ENCODE assay signal across 13 cellular contexts in the genomic region with DNA sequence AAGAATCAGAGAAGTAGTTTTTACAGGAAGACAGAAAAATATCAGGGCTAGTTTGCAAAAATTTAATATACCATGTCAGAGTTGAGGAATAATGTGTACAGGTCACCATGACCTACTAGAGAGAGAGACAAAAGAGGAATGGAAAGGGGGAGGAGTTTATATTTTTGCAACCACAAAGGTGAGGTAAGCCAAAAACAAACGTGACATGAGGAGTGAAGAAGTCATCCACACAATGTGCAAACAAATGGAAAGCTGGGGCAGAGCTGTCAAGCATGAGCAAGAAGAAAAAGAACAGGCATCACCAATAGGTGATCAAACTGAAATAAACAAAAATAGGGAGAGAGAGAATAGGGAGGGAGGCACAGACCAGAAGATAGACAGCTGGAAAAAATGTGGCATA. TPM values are rescaled to one million over a fixed set of nuclear protein-coding genes. Genes with fewer than 3 reads are reported as not detected.
A peak's percentile ranks its signal among the peaks of the same experiment; 100 is the strongest.
DNase-seq lines count a peak whose midpoint lies in the region; ATAC-seq and TF ChIP-seq lines count a peak whose summit lies in the region.
"Had no signal": no experiment of that assay in that cellular context is flagged by ENCODE, and none has a peak within 500 bp of the region (broad histone marks: within the 10 kb centered on the region; RNA-seq: fewer than 3 reads in every experiment).

No MANE protein-coding gene starts in this region.

- H3K4me1 ChIP-seq in GM23338 (ENCODE audit: insufficient read depth) (peaks cover 20% of the 10 kb centered on the region), right lobe of liver (peaks cover 0 to 4% (median 0%) of the 10 kb centered on the region in 4 donors)

- H3K27me3 ChIP-seq in GM23338 (ENCODE audit: insufficient read depth), result no peaks in the 10 kb centered on the region
- H3K27me3 ChIP-seq in right lobe of liver, result no peaks in the 10 kb centered on the region
- H3K27me3 ChIP-seq: gastroesophageal sphincter had no signal

- H3K9me3 ChIP-seq in right lobe of liver, result no peaks in the 10 kb centered on the region
- H3K9me3 ChIP-seq: gastroesophageal sphincter, lower lobe of right lung, psoas muscle, thoracic aorta had no signal

- intact Hi-C loops in right lobe of liver (cut with DNase I), result no loop called here

- H3K27ac Mint-ChIP-seq in GM23338, result no peak overlapping the region
- peak overlapping the region; percentile 8 for H3K27ac Mint-ChIP-seq in WTC11

- TF ChIP-seq CTCF in GM23338 (conservative IDR thresholded peaks at IDR 0.05; ENCODE audit: low read depth in 2 of 2), result no peak
- TF ChIP-seq CTCF in WTC11 (IDR thresholded peaks at IDR 0.05), result no peak
- TF ChIP-seq CTCF in right lobe of liver (IDR thresholded peaks at IDR 0.05), result no peak

- H3K36me3 Mint-ChIP-seq in GM23338 (ENCODE audit: low read depth), result peaks cover 6% of the 10 kb centered on the region
- H3K36me3 Mint-ChIP-seq in WTC11, result peaks cover 4% of the 10 kb centered on the region

- POLR2A ChIA-PET in WTC11 (lab: Charles Lee), result no interaction called here

- no peak overlapping the region for H2AFZ ChIP-seq in GM23338

- H3K36me3 ChIP-seq in GM23338 (ENCODE audit: insufficient read depth) (no peaks in the 10 kb centered on the region), right lobe of liver (peaks cover 0 to 5% (median 1%) of the 10 kb centered on the region in 4 donors)
- H3K36me3 ChIP-seq: thoracic aorta had no signal

- H3F3A ChIP-seq in GM23338 (replicated peaks; ENCODE audit: low read depth), result no peaks in the 10 kb centered on the region

- H3K4me2 ChIP-seq in GM23338, result 0 out of 2 replicates have a peak overlapping the region, but pooled peaks have one; percentile 22

- H3K4me1 Mint-ChIP-seq in GM23338 (peaks cover 34% of the 10 kb centered on the region), WTC11 (peaks cover 45% of the 10 kb centered on the region)

- H3K9me3 Mint-ChIP-seq in GM23338 (no peaks in the 10 kb centered on the region; the same call in 2 of the 3 replicates), WTC11 (no peaks in the 10 kb centered on the region)

- 7% methylated on average over 1 of the region's 1 CpG for WGBS in right lobe of liver (ENCODE audit: insufficient coverage, low coverage, low lambda C conversion rate, missing lambda C conversion rate)

- CTCF ChIA-PET in WTC11 (lab: Charles Lee), result no interaction called here

- no peak overlapping the region for H3K4me3 ChIP-seq in GM23338
- no peak overlapping the region for H3K4me3 ChIP-seq in right lobe of liver
- H3K4me3 ChIP-seq: gastroesophageal sphincter, lower lobe of right lung, psoas muscle, thoracic aorta had no signal

- no peaks in the 10 kb centered on the region for H3K9me2 ChIP-seq in GM23338 (ENCODE audit: insufficient read depth)

- H3K79me2 ChIP-seq in GM23338 (replicated peaks; ENCODE audit: insufficient read depth), result peaks cover 96% of the 10 kb centered on the region

- H4K20me1 ChIP-seq in GM23338 (replicated peaks; ENCODE audit: insufficient read depth), result peaks cover 5% of the 10 kb centered on the region; the same call in 1 of the 2 replicates

- no peak overlapping the region for H3K27ac ChIP-seq in GM23338 (ENCODE audit: low read depth)
- peak overlapping the region in 1 of 3 donors; percentile 31 for H3K27ac ChIP-seq in right lobe of liver
- H3K27ac ChIP-seq: gastroesophageal sphincter, lower lobe of right lung, psoas muscle, thoracic aorta had no signal

- ATAC-seq in GM23338, result no peak
- ATAC-seq in WTC11, result no peak
- peak; percentile 56 to 94 (median 74) for ATAC-seq in right lobe of liver
- ATAC-seq in HG02763 (IDR thresholded peaks at IDR 0.05; ENCODE audit: unreplicated experiment), result no peak
- ATAC-seq: gastroesophageal sphincter had no signal

- DNase-seq in DMS53 (lab: John Stamatoyannopoulos, UW) (peak; percentile 92), GM23338 (ENCODE audit: low spot score) (no peak), WTC11 (ENCODE audit: low spot score) (no peak), right lobe of liver (no peak), inferior parietal cortex (ENCODE audit: extremely low spot score) (no peak), NCI-H82 treated with DMSO at 0.1 percent for 48 hours (lab: John Stamatoyannopoulos, UW; ENCODE audit: unreplicated experiment) (no peak)
- DNase-seq: KG1; lower lobe of right lung; NK-92 treated with Interleukin-12 subunit alpha and Interleukin-12 subunit beta, amount 100 ng/mL, for 24 hours; psoas muscle had no signal

- no peak for TF ChIP-seq POLR2A in right lobe of liver (IDR thresholded peaks at IDR 0.05)

- H3K4me3 Mint-ChIP-seq in GM23338 (no peak overlapping the region), WTC11 (no peak overlapping the region)

- H3K27me3 Mint-ChIP-seq in GM23338 (ENCODE audit: insufficient read depth, low read depth, poor library complexity) (peaks cover 2% of the 10 kb centered on the region), WTC11 (ENCODE audit: low read depth) (no peaks in the 10 kb centered on the region)

TF ChIP-seq in GM23338, 12 proteins besides CTCF, POLR2A, EP300 and RAD21 (continues in another document):
- no peak for TF ChIP-seq ZNF331 (CRISPR knock-in tag; IDR thresholded peaks at IDR 0.05; ENCODE audit: low read depth)
- TF ChIP-seq EZH2 (IDR thresholded peaks at IDR 0.05; ENCODE audit: low read depth, unreplicated experiment), result no peak
- TF ChIP-seq EZH2phosphoT487 (IDR thresholded peaks at IDR 0.05; ENCODE audit: unreplicated experiment), result no peak
- no peak for TF ChIP-seq CREB1 (CRISPR knock-in tag; IDR thresholded peaks at IDR 0.05; ENCODE audit: low read depth)
- no peak for TF ChIP-seq JUNB (IDR thresholded peaks at IDR 0.05; ENCODE audit: unreplicated experiment)
- TF ChIP-seq, protein P1, sequence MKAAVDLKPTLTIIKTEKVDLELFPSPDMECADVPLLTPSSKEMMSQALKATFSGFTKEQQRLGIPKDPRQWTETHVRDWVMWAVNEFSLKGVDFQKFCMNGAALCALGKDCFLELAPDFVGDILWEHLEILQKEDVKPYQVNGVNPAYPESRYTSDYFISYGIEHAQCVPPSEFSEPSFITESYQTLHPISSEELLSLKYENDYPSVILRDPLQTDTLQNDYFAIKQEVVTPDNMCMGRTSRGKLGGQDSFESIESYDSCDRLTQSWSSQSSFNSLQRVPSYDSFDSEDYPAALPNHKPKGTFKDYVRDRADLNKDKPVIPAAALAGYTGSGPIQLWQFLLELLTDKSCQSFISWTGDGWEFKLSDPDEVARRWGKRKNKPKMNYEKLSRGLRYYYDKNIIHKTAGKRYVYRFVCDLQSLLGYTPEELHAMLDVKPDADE (IDR thresholded peaks at IDR 0.05), result no peak
- no peak for TF ChIP-seq NANOG (IDR thresholded peaks at IDR 0.05; ENCODE audit: borderline replicate concordance)

TF ChIP-seq in WTC11, 78 proteins besides CTCF, POLR2A, EP300 and RAD21 (continues in another document):
- TF ChIP-seq NR3C1 (CRISPR knock-in tag; conservative IDR thresholded peaks at IDR 0.05; ENCODE audit: low read depth) (no peak), CDX4 (CRISPR knock-in tag; IDR thresholded peaks at IDR 0.05; ENCODE audit: borderline replicate concordance) (no peak), ATF1 (CRISPR knock-in tag; IDR thresholded peaks at IDR 0.05) (no peak), NFYB (CRISPR knock-in tag; conservative IDR thresholded peaks at IDR 0.05; ENCODE audit: low read depth) (no peak), GRHL2 (CRISPR knock-in tag; IDR thresholded peaks at IDR 0.05; ENCODE audit: insufficient replicate concordance, severe bottlenecking) (no peak), USF1 (CRISPR knock-in tag; IDR thresholded peaks at IDR 0.05) (no peak)

RNA-seq across cellular contexts. Expression of gene RARS2, which starts 15.6 kb away (rescaled TPM):
- 29.6 and 31.8 TPM in 2 replicates for total RNA-seq in GM23338 (2014; rRNA removed; shearing (Covaris generic))
- 33.9 and 38.5 TPM in 2 replicates for polyA plus RNA-seq in GM23338 (2016; fragmentation: Nextera tagmentation; extraction: Ambion mirVana)
- total RNA-seq in WTC11 (2021) (31.8 to 33.3 TPM (median 32.9 TPM) in 3 replicates), right lobe of liver (10 to 100 TPM; 13.5 to 19.3 (median 14.6) TPM)

RNA-seq across cellular contexts. Expression of gene ORC3, which starts 15.7 kb away (rescaled TPM):
- total RNA-seq in GM23338 (2014; rRNA removed; shearing (Covaris generic)), result 53.1 and 64.9 TPM in 2 replicates
- polyA plus RNA-seq in GM23338 (2016; fragmentation: Nextera tagmentation; extraction: Ambion mirVana), result 78.4 and 80.7 TPM in 2 replicates
- 46.7 to 50.7 TPM (median 48.4 TPM) in 3 replicates for total RNA-seq in WTC11 (2021)
- 10 to 100 TPM in 3 of 6 experiments, 1 to 10 TPM in 3; 7.7 to 12.7 (median 9.8) TPM for total RNA-seq in right lobe of liver

Comparison
In these comparisons a context has a peak if more than half of its experiments do, and no peak if none do; other contexts are left out.
1. ATAC-seq: peak in right lobe of liver (4 of 4); none in GM23338 (single experiment), WTC11 (single experiment) and HG02763 (single experiment).